In genomic region chr12:57755194-57755453, GRCh38 we compare ENCODE assay signal across 8 cellular contexts. TPM values are rescaled to one million over a fixed set of nuclear protein-coding genes. Genes with fewer than 3 reads are reported as not detected.
A peak's percentile ranks its signal among the peaks of the same experiment; 100 is the strongest.
DNase-seq lines count a peak whose midpoint lies in the region; ATAC-seq and TF ChIP-seq lines count a peak whose summit lies in the region.

No MANE protein-coding gene starts in this region.

- H2AFZ ChIP-seq in mammary epithelial cell (ENCODE audit: low read depth, low read length), result no peak overlapping the region

- no peak overlapping the region for H3K9ac ChIP-seq in mammary epithelial cell (ENCODE audit: insufficient read depth, low read length)

- WGBS in mammary epithelial cell (ENCODE audit: low coverage, missing lambda C conversion rate), result no CpG with 5 or more reads among the region's 34 CpGs
- 0 to 1% methylated on average over 9 to 12 of the region's 34 CpGs for WGBS in mesodermal cell (ENCODE audit: insufficient coverage in 2 of 2), 2 experiments

- peak overlapping the region in 1 of 2 donors; percentile 91 for H3K27ac Mint-ChIP-seq in natural killer cell
- no peak overlapping the region for H3K27ac Mint-ChIP-seq in natural killer cell treated with Interleukin-12 subunit alpha and Interleukin-12 subunit beta and Interleukin-15 and Interleukin-18, amount 100 ng/mL, for 72 hours

- H3K36me3 ChIP-seq in mammary epithelial cell (ENCODE audit: insufficient read depth, low read length), result peaks cover 11% of the 10 kb centered on the region
- peaks cover 11% of the 10 kb centered on the region for H3K36me3 ChIP-seq in mesodermal cell (ENCODE audit: control insufficient read depth, insufficient read depth, low read length)

- BruUV-seq in mammary epithelial cell (replicated peaks; lab: Mats Ljungman, UMichigan), result no TSS peak

- no peaks in the 10 kb centered on the region for H3K36me3 Mint-ChIP-seq in natural killer cell
- peaks cover 14% of the 10 kb centered on the region for H3K36me3 Mint-ChIP-seq in natural killer cell treated with Interleukin-12 subunit alpha and Interleukin-12 subunit beta and Interleukin-15 and Interleukin-18, amount 100 ng/mL, for 72 hours

- intact Hi-C loops in natural killer cell (cut with micrococcal nuclease) (no loop called here), mammary epithelial cell (cut with micrococcal nuclease) (loop anchor here (5.0 kb wide), 1 partner anchor 152 kb away; no protein-coding TSS in a partner anchor)

- H3K4me2 ChIP-seq in mammary epithelial cell (ENCODE audit: insufficient read depth, low read depth, low read length), result peak overlapping the region; percentile 93

- ATAC-seq in natural killer cell (no peak), GM19035 (IDR thresholded peaks at IDR 0.05; ENCODE audit: unreplicated experiment) (no peak)
- no peak for ATAC-seq in natural killer cell treated with Interleukin-12 subunit alpha and Interleukin-12 subunit beta and Interleukin-15 and Interleukin-18, amount 100 ng/mL, for 72 hours

- H3K4me3 ChIP-seq in mammary epithelial cell (replicated peaks in 1 of 3; ENCODE audit: insufficient read depth in 1 of 3, low read depth in 2 of 3, low read length in 3 of 3) (peak overlapping the region in 2 of 3 experiments; percentile 55 to 59), mesodermal cell (ENCODE audit: extremely low read depth, insufficient read depth, low read length, poor library complexity, severe bottlenecking) (peak overlapping the region; percentile 44)

- in situ Hi-C loops in mammary epithelial cell (cut with MboI; ENCODE audit: low sequenced_read_pairs in 2 of 2), result loop anchor here in 1 of 2 donors (10.0 kb wide), 1 partner anchor 150 kb away; no protein-coding TSS in a partner anchor

- H3K27ac ChIP-seq in mammary epithelial cell (ENCODE audit: insufficient read depth, low read depth, low read length), result no peak overlapping the region
- no peak overlapping the region for H3K27ac ChIP-seq in mesodermal cell (ENCODE audit: low read depth, low read length, severe bottlenecking)

- H3K27me3 Mint-ChIP-seq in natural killer cell (ENCODE audit: low read depth in 2 of 2), result no peaks in the 10 kb centered on the region
- H3K27me3 Mint-ChIP-seq in natural killer cell treated with Interleukin-12 subunit alpha and Interleukin-12 subunit beta and Interleukin-15 and Interleukin-18, amount 100 ng/mL, for 72 hours, result no peaks in the 10 kb centered on the region

- H4K20me1 ChIP-seq in mammary epithelial cell (ENCODE audit: insufficient read depth, low read length), result no peaks in the 10 kb centered on the region

- H3K4me3 Mint-ChIP-seq in natural killer cell, result peak overlapping the region; percentile 97
- no peak overlapping the region for H3K4me3 Mint-ChIP-seq in natural killer cell treated with Interleukin-12 subunit alpha and Interleukin-12 subunit beta and Interleukin-15 and Interleukin-18, amount 100 ng/mL, for 72 hours

- H3K79me2 ChIP-seq in mammary epithelial cell (ENCODE audit: insufficient read depth, low read length), result peaks cover 21% of the 10 kb centered on the region

- peaks cover 52 to 62% of the 10 kb centered on the region in 2 donors for H3K4me1 Mint-ChIP-seq in natural killer cell
- H3K4me1 Mint-ChIP-seq in natural killer cell treated with Interleukin-12 subunit alpha and Interleukin-12 subunit beta and Interleukin-15 and Interleukin-18, amount 100 ng/mL, for 72 hours (ENCODE audit: low read depth in 2 of 2), result peaks cover 59 to 64% of the 10 kb centered on the region in 2 donors

- no peak for DNase-seq in natural killer cell
- no peak for DNase-seq in natural killer cell treated with Interleukin-12 subunit alpha and Interleukin-12 subunit beta and Interleukin-15 and Interleukin-18, amount 100 ng/mL, for 72 hours (ENCODE audit: low spot score)
- DNase-seq in mammary epithelial cell, result no peak
- no peak for DNase-seq in kidney glomerular epithelial cell (lab: John Stamatoyannopoulos, UW)
- no peak for DNase-seq in GM19240 (ENCODE audit: insufficient read length, low spot score)
- DNase-seq in stimulated activated naive CD4-positive, alpha-beta T cell treated with Interleukin-2 at 50 U/mL for 16 hours (lab: John Stamatoyannopoulos, UW), result no peak

- TF ChIP-seq CTCF in natural killer cell (IDR thresholded peaks at IDR 0.05) (no peak), mammary epithelial cell (conservative IDR thresholded peaks at IDR 0.05 in 1 of 2, IDR thresholded peaks at IDR 0.05 in 1 of 2; ENCODE audit: extremely low read depth in 1 of 2, insufficient read depth in 1 of 2, low read depth in 1 of 2, low read length in 2 of 2) (no peak)

- no peaks in the 10 kb centered on the region for H3K9me3 Mint-ChIP-seq in natural killer cell
- H3K9me3 Mint-ChIP-seq in natural killer cell treated with Interleukin-12 subunit alpha and Interleukin-12 subunit beta and Interleukin-15 and Interleukin-18, amount 100 ng/mL, for 72 hours, result no peaks in the 10 kb centered on the region

- H3K9me3 ChIP-seq in mammary epithelial cell (replicated peaks; ENCODE audit: insufficient read depth, low read length) (no peaks in the 10 kb centered on the region), mesodermal cell (ENCODE audit: control insufficient read depth, low read length) (no peaks in the 10 kb centered on the region)

- dilution Hi-C loops in mammary epithelial cell (cut with HindIII; ENCODE audit: low sequenced_read_pairs), result no loop called here

- no peaks in the 10 kb centered on the region for H3K27me3 ChIP-seq in mammary epithelial cell (ENCODE audit: insufficient read depth, low read length)

- H3K4me1 ChIP-seq in mammary epithelial cell (ENCODE audit: insufficient read depth, low read length), result peaks cover 35% of the 10 kb centered on the region
- H3K4me1 ChIP-seq in mesodermal cell (ENCODE audit: control insufficient read depth, insufficient read depth, low read length, poor library complexity, severe bottlenecking), result peaks cover 8% of the 10 kb centered on the region

- CTCF ChIA-PET in mammary epithelial cell (lab: Charles Lee; ENCODE audit: low non-redundant PET), result no interaction called here

RNA-seq across cellular contexts. Expression of gene MARCHF9, which starts 0.2 kb away (rescaled TPM):
- total RNA-seq in natural killer cell (10 to 100 TPM; 25.4 to 28.4 (median 26.0) TPM), mammary epithelial cell (10 to 100 TPM in 1 of 2 donors, 1 to 10 TPM in 1; 6.0 to 18.8 TPM)
- 10 to 100 TPM; 15.8 to 17.0 TPM for total RNA-seq in natural killer cell treated with Interleukin-12 subunit alpha and Interleukin-12 subunit beta and Interleukin-15 and Interleukin-18, amount 100 ng/mL, for 72 hours
- polyA plus RNA-seq in mammary epithelial cell, result 13.8 TPM
- polyA minus RNA-seq in mammary epithelial cell, result 4.8 TPM
- 6.3 TPM for polyA plus RNA-seq in mesodermal cell (2013, experiment 1 of 2)
- 4.2 TPM for polyA plus RNA-seq in mesodermal cell (2013, experiment 2 of 2)

RNA-seq across cellular contexts. Expression of gene CDK4, which starts 3.0 kb away (rescaled TPM):
- total RNA-seq in natural killer cell (10 to 100 TPM; 30.7 to 39.5 (median 37.7) TPM), mammary epithelial cell (100 to 1,000 TPM; 103 to 163 TPM)
- 100 to 1,000 TPM; 111 to 278 TPM for total RNA-seq in natural killer cell treated with Interleukin-12 subunit alpha and Interleukin-12 subunit beta and Interleukin-15 and Interleukin-18, amount 100 ng/mL, for 72 hours
- 258 TPM for polyA plus RNA-seq in mammary epithelial cell
- polyA minus RNA-seq in mammary epithelial cell, result 128 TPM
- polyA plus RNA-seq in mesodermal cell (2013, experiment 1 of 2), result 152 TPM
- polyA plus RNA-seq in mesodermal cell (2013, experiment 2 of 2), result 122 TPM

RNA-seq across cellular contexts. Expression of gene TSPAN31, which starts 10.3 kb away (rescaled TPM):
- total RNA-seq in natural killer cell, result 10 to 100 TPM; 18.3 to 27.0 (median 23.5) TPM
- 10 to 100 TPM; 14.4 to 34.9 TPM for total RNA-seq in natural killer cell treated with Interleukin-12 subunit alpha and Interleukin-12 subunit beta and Interleukin-15 and Interleukin-18, amount 100 ng/mL, for 72 hours
- total RNA-seq in mammary epithelial cell, result 10 to 100 TPM; 23.6 to 58.3 TPM
- 33.0 TPM for polyA plus RNA-seq in mammary epithelial cell
- 38.5 TPM for polyA minus RNA-seq in mammary epithelial cell
- 20.1 TPM for polyA plus RNA-seq in mesodermal cell (2013, experiment 1 of 2)
- polyA plus RNA-seq in mesodermal cell (2013, experiment 2 of 2), result 20.0 TPM

RNA-seq across cellular contexts. Expression of gene CYP27B1, which starts 11.8 kb away (rescaled TPM):
- 1 to 10 TPM; 1.1 to 1.7 (median 1.6) TPM for total RNA-seq in natural killer cell
- 10 to 100 TPM; 11.7 to 18.8 TPM for total RNA-seq in natural killer cell treated with Interleukin-12 subunit alpha and Interleukin-12 subunit beta and Interleukin-15 and Interleukin-18, amount 100 ng/mL, for 72 hours
- total RNA-seq in mammary epithelial cell, result 10 to 100 TPM in 1 of 2 donors, 1 to 10 TPM in 1; 6.2 to 42.1 TPM
- polyA plus RNA-seq in mammary epithelial cell, result 27.4 TPM
- 16.0 TPM for polyA minus RNA-seq in mammary epithelial cell
- polyA plus RNA-seq in mesodermal cell (2013, experiment 1 of 2), result 0.18 TPM
- 2.0 TPM for polyA plus RNA-seq in mesodermal cell (2013, experiment 2 of 2)

RNA-seq across cellular contexts. Expression of gene AGAP2, which starts 16.6 kb away (rescaled TPM):
- total RNA-seq in natural killer cell (10 to 100 TPM; 54.1 to 63.5 (median 54.8) TPM), mammary epithelial cell (under 1 TPM; 0.33 to 0.99 TPM)
- total RNA-seq in natural killer cell treated with Interleukin-12 subunit alpha and Interleukin-12 subunit beta and Interleukin-15 and Interleukin-18, amount 100 ng/mL, for 72 hours, result 10 to 100 TPM; 47.5 to 54.1 TPM
- 0.28 TPM for polyA plus RNA-seq in mammary epithelial cell
- 0.57 TPM for polyA minus RNA-seq in mammary epithelial cell
- 1.8 TPM for polyA plus RNA-seq in mesodermal cell (2013, experiment 1 of 2)
- polyA plus RNA-seq in mesodermal cell (2013, experiment 2 of 2), result 1.6 TPM
